In the genomic region with DNA sequence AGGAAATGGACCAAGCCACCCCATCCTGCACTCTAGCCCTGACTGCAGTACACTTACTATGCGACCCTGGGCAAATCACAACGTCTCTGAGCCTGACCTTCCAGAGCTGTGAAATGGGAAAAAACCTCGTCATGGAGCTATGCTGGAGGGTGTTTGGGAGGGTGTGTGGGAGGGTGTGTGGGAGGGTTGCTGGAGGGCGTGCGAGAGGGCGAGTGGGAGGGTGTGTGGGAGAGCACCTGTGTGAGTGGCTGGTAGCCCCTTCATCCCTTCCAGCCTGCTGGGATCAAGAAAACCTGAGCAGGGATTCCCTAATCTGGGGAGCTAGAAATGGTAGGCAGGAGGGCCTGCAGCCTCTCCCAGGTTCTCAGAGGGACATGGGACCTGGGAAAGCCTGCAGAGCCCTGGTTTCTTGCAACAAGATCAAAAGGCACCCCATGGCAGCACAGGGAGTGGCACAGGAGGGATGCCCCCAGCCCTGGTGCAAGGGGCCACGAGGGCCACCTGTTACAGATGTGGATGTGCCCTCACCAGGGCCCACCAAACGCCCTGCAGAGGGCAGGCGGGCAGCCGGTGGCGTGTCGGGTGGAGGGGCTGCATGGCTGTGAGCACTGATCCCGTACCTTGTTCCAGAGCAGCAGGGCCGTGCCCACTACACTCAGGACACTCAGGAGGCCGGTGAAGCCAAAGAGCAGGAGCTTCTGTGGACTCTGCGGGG, we compare ENCODE assay signal across 1 cellular context.
TF ChIP-seq lines count a peak whose summit lies in the region.

No MANE protein-coding gene starts in this region.

TF ChIP-seq in H1, 55 proteins besides CTCF, POLR2A, EP300 and RAD21 (continued from another document):
- TF ChIP-seq SP1 (IDR thresholded peaks at IDR 0.05; ENCODE audit: low read depth, low read length) = no peak
- TF ChIP-seq CHD2 (IDR thresholded peaks at IDR 0.05; ENCODE audit: low read length) = no peak
